2 cellular contexts compared by ENCODE assay signal in genomic region chr4:55817691-55818090, GRCh38.
TF ChIP-seq lines count a peak whose summit lies in the region.

No MANE protein-coding gene starts in this region.

TF ChIP-seq in HepG2, 621 proteins besides CTCF, POLR2A, EP300 and RAD21:
- peak; percentile 97 for TF ChIP-seq CREB1 (IDR thresholded peaks at IDR 0.05)
- no peak for TF ChIP-seq CREB1 (CRISPR knock-in tag; IDR thresholded peaks at IDR 0.05)
- TF ChIP-seq SALL1 (CRISPR knock-in tag; IDR thresholded peaks at IDR 0.05), result no peak
- peak; percentile 95 for TF ChIP-seq ATF7 (IDR thresholded peaks at IDR 0.05)
- TF ChIP-seq ATF7 (CRISPR knock-in tag; IDR thresholded peaks at IDR 0.05), result no peak
- TF ChIP-seq CBX2 (IDR thresholded peaks at IDR 0.05; ENCODE audit: low read depth, low read length), result no peak
- no peak for TF ChIP-seq CBX2 (CRISPR knock-in tag; IDR thresholded peaks at IDR 0.05; ENCODE audit: low read depth)
- TF ChIP-seq TFDP2 (CRISPR knock-in tag; IDR thresholded peaks at IDR 0.05), result no peak

TF ChIP-seq in K562, 482 proteins besides CTCF, POLR2A, EP300 and RAD21:
- no peak for TF ChIP-seq ATF1 (CRISPR knock-in tag; IDR thresholded peaks at IDR 0.05)
- TF ChIP-seq ATF1 (tag; IDR thresholded peaks at IDR 0.05), result peak; percentile 56; the same call in 1 of the 2 replicates
- TF ChIP-seq PREB (CRISPR knock-in tag; IDR thresholded peaks at IDR 0.05), result no peak
- no peak for TF ChIP-seq ILF3 (IDR thresholded peaks at IDR 0.05; ENCODE audit: borderline replicate concordance)
- TF ChIP-seq ATF3 (IDR thresholded peaks at IDR 0.05), result peak; percentile 33; the same call in 1 of the 2 replicates
- TF ChIP-seq ATF3 (CRISPR knock-in tag; conservative IDR thresholded peaks at IDR 0.05), result no peak
